Comparison of ENCODE assay signal across 31 cellular contexts in genomic region chr5:123283031-123283430, GRCh38.
A peak's percentile ranks its signal among the peaks of the same experiment; 100 is the strongest.
DNase-seq lines count a peak whose midpoint lies in the region; ATAC-seq, FAIRE-seq and TF ChIP-seq lines count a peak whose summit lies in the region.
"Had no signal": no experiment of that assay in that cellular context is flagged by ENCODE, and none has a peak within 500 bp of the region (broad histone marks: within the 10 kb centered on the region; RNA-seq: fewer than 3 reads in every experiment).

No MANE protein-coding gene starts in this region.

- H3K79me2 ChIP-seq in GM23248 (ENCODE audit: insufficient read depth) (no peaks in the 10 kb centered on the region), fibroblast of lung (ENCODE audit: control insufficient read depth, insufficient read depth, low read length) (no peaks in the 10 kb centered on the region)
- H3K79me2 ChIP-seq: parathyroid adenoma had no signal

- no peaks in the 10 kb centered on the region for H3K9me2 ChIP-seq in GM23248 (ENCODE audit: insufficient read depth)

- H3K4me3 ChIP-seq in GM23248: no peak overlapping the region
- H3K4me3 ChIP-seq in fibroblast of lung (replicated peaks in 1 of 4; ENCODE audit: control extremely low read depth in 1 of 4, insufficient read depth in 1 of 4, low read depth in 3 of 4, low read length in 4 of 4): no peak overlapping the region
- H3K4me3 ChIP-seq in sigmoid colon: no peak overlapping the region
- H3K4me3 ChIP-seq in psoas muscle: no peak overlapping the region
- H3K4me3 ChIP-seq: left lung, vagina had no signal

- H3K9me3 ChIP-seq in GM23248 (ENCODE audit: low read depth) (no peaks in the 10 kb centered on the region), fibroblast of lung (ENCODE audit: control insufficient read depth, insufficient read depth, low read depth, low read length) (no peaks in the 10 kb centered on the region), sigmoid colon (no peaks in the 10 kb centered on the region), psoas muscle (no peaks in the 10 kb centered on the region)
- H3K9me3 ChIP-seq: BE2C, left lung, vagina had no signal

- POLR2A ChIA-PET in RWPE1 (lab: Yijun Ruan, JAX; ENCODE audit: low non-redundant PET): no interaction called here

- H3K4me2 ChIP-seq in GM23248 (ENCODE audit: unreplicated experiment) (peak overlapping the region; percentile 55), fibroblast of lung (ENCODE audit: extremely low read depth, insufficient read depth, low read length) (no peak overlapping the region)
- H3K4me2 ChIP-seq: KMS-11 had no signal

- no peak for TF ChIP-seq EP300 in sigmoid colon (IDR thresholded peaks at IDR 0.05)

- no peak for ATAC-seq in psoas muscle
- ATAC-seq in GM19467 (IDR thresholded peaks at IDR 0.05; ENCODE audit: unreplicated experiment): no peak
- ATAC-seq: activated CD8-positive, alpha-beta memory T cell treated with anti-CD3 and anti-CD28 coated beads, Interleukin-2, amount 10 ng/mL, durations not matched to agents 7 days and 5 days; left lung; T-cell; WTC11 had no signal

- peaks cover 30% of the 10 kb centered on the region for H3K27me3 ChIP-seq in GM23248 (replicated peaks; ENCODE audit: insufficient read depth)
- no peaks in the 10 kb centered on the region for H3K27me3 ChIP-seq in fibroblast of lung (ENCODE audit: control insufficient read depth, insufficient read depth, low read length)
- no peaks in the 10 kb centered on the region for H3K27me3 ChIP-seq in sigmoid colon
- H3K27me3 ChIP-seq in psoas muscle (ENCODE audit: insufficient read depth in 3 of 3, low read length in 2 of 3): peaks cover 3 to 20% (median 9%) of the 10 kb centered on the region in 3 donors
- H3K27me3 ChIP-seq: vagina had no signal

- CTCF ChIA-PET in RWPE1 (lab: Yijun Ruan, JAX): no interaction called here

- TF ChIP-seq CTCF in RWPE1 (conservative IDR thresholded peaks at IDR 0.05; ENCODE audit: low read depth) (no peak), fibroblast of lung (conservative IDR thresholded peaks at IDR 0.05 in 1 of 2, IDR thresholded peaks at IDR 0.05 in 1 of 2; ENCODE audit: low read depth in 1 of 2, low read length in 2 of 2) (no peak), sigmoid colon (IDR thresholded peaks at IDR 0.05) (no peak), psoas muscle (IDR thresholded peaks at IDR 0.05) (no peak)

- no peak for TF ChIP-seq POLR2A in sigmoid colon (IDR thresholded peaks at IDR 0.05)

- peaks cover 3% of the 10 kb centered on the region; the same call in 1 of the 2 replicates for H3F3A ChIP-seq in GM23248 (ENCODE audit: insufficient read depth)

- H4K20me1 ChIP-seq in GM23248 (ENCODE audit: insufficient read depth): no peaks in the 10 kb centered on the region
- no peaks in the 10 kb centered on the region for H4K20me1 ChIP-seq in fibroblast of lung (ENCODE audit: control insufficient read depth, extremely low read depth, insufficient read depth, low read length)

- H2AFZ ChIP-seq in GM23248: peak overlapping the region; percentile 36; the same call in 1 of the 2 replicates
- no peak overlapping the region for H2AFZ ChIP-seq in fibroblast of lung (ENCODE audit: low read length)
- H2AFZ ChIP-seq: parathyroid adenoma had no signal

- H3K36me3 ChIP-seq in GM23248 (ENCODE audit: low read depth) (no peaks in the 10 kb centered on the region), fibroblast of lung (ENCODE audit: control insufficient read depth, insufficient read depth, low read length) (no peaks in the 10 kb centered on the region), sigmoid colon (no peaks in the 10 kb centered on the region), psoas muscle (ENCODE audit: insufficient read depth in 1 of 2, low read depth in 1 of 2) (no peaks in the 10 kb centered on the region)
- H3K36me3 ChIP-seq: BE2C, left lung, vagina had no signal

- DNase-seq in GM23248 (peak; percentile 49), RWPE1 (ENCODE audit: low spot score) (peak; percentile 21), fibroblast of lung (ENCODE audit: low read depth in 2 of 2) (peak; percentile 20 to 28), sigmoid colon (peak; percentile 70), NCI-H1417 (lab: John Stamatoyannopoulos, UW) (no peak), HTR-8/SVneo (ENCODE audit: insufficient read length, low spot score) (no peak), psoas muscle (no peak)
- DNase-seq: ACHN; activated CD8-positive, alpha-beta memory T cell treated with anti-CD3 and anti-CD28 coated beads, Interleukin-2, amount 10 ng/mL, durations not matched to agents 7 days and 5 days; activated gamma-delta T cell treated with Interleukin-2 at 50 U/mL for 16 hours; activated T-cell treated with anti-CD3 and anti-CD28 coated beads, Interleukin-2, amount 50 U/mL, for 48 hours; BE2C; CD8-positive, alpha-beta memory T cell; DMS 273 treated with DMSO at 0.1 percent for 48 hours; EL; left lung; mesenchymal stem cell; MV-4-11; NCI-H1436 treated with DMSO at 0.1 percent for 48 hours; RPMI8226; stimulated activated CD8-positive, alpha-beta memory T cell treated with anti-CD3 and anti-CD28 coated beads, Interleukin-4, amount 100 ng/mL, for 48 hours; T-cell had no signal

- H3K9ac ChIP-seq in GM23248 (no peak overlapping the region), fibroblast of lung (ENCODE audit: insufficient read depth, low read length) (no peak overlapping the region)
- H3K9ac ChIP-seq: KMS-11, parathyroid adenoma had no signal

- H3K4me1 ChIP-seq in GM23248 (ENCODE audit: insufficient read depth) (peaks cover 5% of the 10 kb centered on the region; the same call in 1 of the 2 replicates), fibroblast of lung (ENCODE audit: control insufficient read depth, extremely low read depth, insufficient read depth, low read length) (no peaks in the 10 kb centered on the region), sigmoid colon (peaks cover 0 to 36% (median 29%) of the 10 kb centered on the region in 4 donors), psoas muscle (no peaks in the 10 kb centered on the region)
- H3K4me1 ChIP-seq: BE2C, left lung, parathyroid adenoma, vagina had no signal

- no peak overlapping the region for H3K27ac ChIP-seq in GM23248
- H3K27ac ChIP-seq in RWPE1: no peak overlapping the region
- H3K27ac ChIP-seq in fibroblast of lung (ENCODE audit: insufficient read depth, low read length): no peak overlapping the region
- peak overlapping the region in 3 of 4 donors; percentile 76 to 82 (median 77) for H3K27ac ChIP-seq in sigmoid colon
- no peak overlapping the region for H3K27ac ChIP-seq in psoas muscle
- H3K27ac ChIP-seq: HL-60, KMS-11, left lung, parathyroid adenoma, vagina had no signal

- FAIRE-seq in HTR-8/SVneo (lab: Jason Lieb, UNC): no peak
- FAIRE-seq: endometrium, H1, islet of Langerhans had no signal

- 3 to 4% methylated on average over 7 of the region's 7 CpGs for WGBS in GM23248 (ENCODE audit: low coverage in 1 of 2, low lambda C conversion rate in 2 of 2, missing lambda C conversion rate in 2 of 2), 2 experiments
- 51 to 58% methylated on average over 7 of the region's 7 CpGs for WGBS in sigmoid colon, 2 donors
- WGBS in psoas muscle, 3 donors: 55 to 61% (median 59%) methylated on average over 7 of the region's 7 CpGs

- in situ Hi-C loops in GM23248 (cut with MboI): no loop called here

- intact Hi-C loops in sigmoid colon (cut with DNase I) (loop anchor here (5.0 kb wide), 2 partner anchors 76 to 246 kb away; partner anchors contain the start of gene PPIC), psoas muscle (cut with DNase I) (no loop called here)

Comparison
In these comparisons a context has a peak if more than half of its experiments do, and no peak if none do; other contexts are left out.
1. DNase-seq: peak in GM23248 (single experiment), RWPE1 (single experiment), fibroblast of lung (2 of 2) and sigmoid colon (single experiment); none in NCI-H1417 (0 of 3), HTR-8/SVneo (single experiment) and psoas muscle (0 of 2).
2. H3K27ac ChIP-seq: peak in sigmoid colon (3 of 4); none in GM23248 (single experiment), RWPE1 (single experiment), fibroblast of lung (single experiment) and psoas muscle (single experiment).